In genomic region chr2:17573806-17574175, GRCh38 we compare ENCODE assay signal across 16 cellular contexts. TPM values are rescaled to one million over a fixed set of nuclear protein-coding genes. Genes with fewer than 3 reads are reported as not detected.
A peak's percentile ranks its signal among the peaks of the same experiment; 100 is the strongest.
DNase-seq lines count a peak whose midpoint lies in the region; ATAC-seq and TF ChIP-seq lines count a peak whose summit lies in the region.
"Had no signal": no experiment of that assay in that cellular context is flagged by ENCODE, and none has a peak within 500 bp of the region (broad histone marks: within the 10 kb centered on the region; RNA-seq: fewer than 3 reads in every experiment).

No MANE protein-coding gene starts in this region.

- H3K27ac ChIP-seq in GM23248, result no peak overlapping the region
- peak overlapping the region; percentile 17 to 91 (median 62) for H3K27ac ChIP-seq in esophagus squamous epithelium
- no peak overlapping the region for H3K27ac ChIP-seq in mesendoderm (ENCODE audit: low read depth, low read length)
- H3K27ac ChIP-seq: BLaER1 had no signal

- peak overlapping the region; percentile 36 for H2BK15ac ChIP-seq in mesendoderm (replicated peaks; ENCODE audit: low read depth)

- H2BK120ac ChIP-seq in mesendoderm (ENCODE audit: low read depth, low read length), result no peak overlapping the region

- H2AK5ac ChIP-seq in mesendoderm (ENCODE audit: low read length), result no peak overlapping the region

- H3K4me3 Mint-ChIP-seq in WTC11, result no peak overlapping the region
- H3K4me3 Mint-ChIP-seq: CD8-positive, alpha-beta memory T cell; HFFc6 had no signal

- TF ChIP-seq POLR2A in esophagus squamous epithelium (IDR thresholded peaks at IDR 0.05), result no peak

- peaks cover 20% of the 10 kb centered on the region for H3K36me3 Mint-ChIP-seq in WTC11
- H3K36me3 Mint-ChIP-seq: CD8-positive, alpha-beta memory T cell had no signal

- WGBS in GM23248 (ENCODE audit: low coverage in 1 of 2, low lambda C conversion rate in 2 of 2, missing lambda C conversion rate in 2 of 2), 2 experiments, result 57 to 60% methylated on average over 3 of the region's 3 CpGs
- 52 to 53% methylated on average over 3 of the region's 3 CpGs for WGBS in esophagus squamous epithelium, 2 donors
- WGBS in mesendoderm (ENCODE audit: extremely low coverage, insufficient coverage, low lambda C conversion rate), result no CpG with 5 or more reads among the region's 3 CpGs

- no peaks in the 10 kb centered on the region for H3K79me1 ChIP-seq in mesendoderm (ENCODE audit: low read length)

- H3K27ac Mint-ChIP-seq in WTC11, result peak overlapping the region; percentile 50
- H3K27ac Mint-ChIP-seq: CD8-positive, alpha-beta memory T cell; HFFc6 had no signal

- H2AFZ ChIP-seq in GM23248, result no peak overlapping the region

- H3K18ac ChIP-seq in mesendoderm (ENCODE audit: low read length), result no peak overlapping the region

- H3K56ac ChIP-seq in mesendoderm (ENCODE audit: low read length), result no peak overlapping the region

- H4K5ac ChIP-seq in mesendoderm (ENCODE audit: low read length), result no peak overlapping the region

- H3K4me1 ChIP-seq in GM23248 (ENCODE audit: insufficient read depth), result peaks cover 11% of the 10 kb centered on the region
- peaks cover 0 to 71% (median 21%) of the 10 kb centered on the region in 3 donors for H3K4me1 ChIP-seq in esophagus squamous epithelium
- H3K4me1 ChIP-seq in mesendoderm (ENCODE audit: control insufficient read depth, low read depth, low read length), result peaks cover 11% of the 10 kb centered on the region
- H3K4me1 ChIP-seq: BLaER1, Caco-2 had no signal

- no peak overlapping the region for H3K4ac ChIP-seq in mesendoderm (ENCODE audit: low read depth, low read length)

- no peaks in the 10 kb centered on the region for H4K20me1 ChIP-seq in GM23248 (ENCODE audit: insufficient read depth)
- H4K20me1 ChIP-seq: BLaER1 had no signal

- TF ChIP-seq CTCF in WTC11 (IDR thresholded peaks at IDR 0.05) (no peak), esophagus squamous epithelium (IDR thresholded peaks at IDR 0.05) (no peak)

- no peak for ATAC-seq in WTC11

- H2BK5ac ChIP-seq in mesendoderm (ENCODE audit: low read length), result no peak overlapping the region

- H3K79me2 ChIP-seq in GM23248 (ENCODE audit: insufficient read depth) (no peaks in the 10 kb centered on the region), mesendoderm (ENCODE audit: control insufficient read depth, insufficient read depth, low read length) (no peaks in the 10 kb centered on the region)

- H3K23ac ChIP-seq in mesendoderm (ENCODE audit: low read length), result no peak overlapping the region

- no peaks in the 10 kb centered on the region for H3K9me3 ChIP-seq in GM23248 (ENCODE audit: low read depth)
- no peaks in the 10 kb centered on the region for H3K9me3 ChIP-seq in esophagus squamous epithelium
- H3K9me3 ChIP-seq: BLaER1, Caco-2 had no signal

- H3K36me3 ChIP-seq in GM23248 (ENCODE audit: low read depth) (no peaks in the 10 kb centered on the region), esophagus squamous epithelium (no peaks in the 10 kb centered on the region), mesendoderm (ENCODE audit: control insufficient read depth, insufficient read depth, low read length) (no peaks in the 10 kb centered on the region)
- H3K36me3 ChIP-seq: BLaER1 had no signal

- peaks cover 8% of the 10 kb centered on the region; the same call in 1 of the 2 replicates for H3F3A ChIP-seq in GM23248 (ENCODE audit: insufficient read depth)

- no peak overlapping the region for H3K4me3 ChIP-seq in GM23248
- H3K4me3 ChIP-seq in esophagus squamous epithelium, result no peak overlapping the region
- H3K4me3 ChIP-seq in mesendoderm (ENCODE audit: low read length), result no peak overlapping the region
- H3K4me3 ChIP-seq: BLaER1 had no signal

- in situ Hi-C loops in GM23248 (cut with MboI), result no loop called here

- H3K9ac ChIP-seq in GM23248 (no peak overlapping the region), mesendoderm (ENCODE audit: low read length) (no peak overlapping the region)
- H3K9ac ChIP-seq: BLaER1 had no signal

- H3K4me2 ChIP-seq in GM23248 (ENCODE audit: unreplicated experiment) (no peak overlapping the region), mesendoderm (ENCODE audit: low read length) (no peak overlapping the region)
- H3K4me2 ChIP-seq: BLaER1 had no signal

- H3K4me1 Mint-ChIP-seq in WTC11, result peaks cover 58% of the 10 kb centered on the region
- H3K4me1 Mint-ChIP-seq: CD8-positive, alpha-beta memory T cell had no signal

- peaks cover 4% of the 10 kb centered on the region; the same call in 1 of the 2 replicates for H3K9me3 Mint-ChIP-seq in WTC11
- H3K9me3 Mint-ChIP-seq: CD8-positive, alpha-beta memory T cell had no signal

- no peaks in the 10 kb centered on the region for H3K9me2 ChIP-seq in GM23248 (ENCODE audit: insufficient read depth)

- DNase-seq in GM23248 (peak; percentile 6), WTC11 (ENCODE audit: low spot score) (no peak), esophagus squamous epithelium (lab: John Stamatoyannopoulos, UW) (no peak), mesendoderm (no peak), NCI-H1436 (lab: John Stamatoyannopoulos, UW) (no peak), NAMALWA (ENCODE audit: low spot score) (no peak)
- no peak for DNase-seq in activated CD4-positive, alpha-beta T cell treated with anti-CD3 and anti-CD28 coated beads, Interleukin-2, amount 50 U/mL, for 48 hours
- DNase-seq: 8988T; AML-193; Caco-2; CD8-positive, alpha-beta memory T cell; DND-41; GDM1; HFFc6 had no signal

- intact Hi-C loops in esophagus squamous epithelium (cut with DNase I), result no loop called here

- H3K27me3 Mint-ChIP-seq in WTC11 (ENCODE audit: low read depth), result no peaks in the 10 kb centered on the region

- POLR2A ChIA-PET in WTC11 (lab: Charles Lee), result no interaction called here

- CTCF ChIA-PET in WTC11 (lab: Charles Lee), result interaction anchor here (0.6 to 1.2 kb wide), 3 partner anchors 30 to 799 kb away, joined by 3 to 4 read pairs (median 3); no protein-coding TSS in a partner anchor

- H4K8ac ChIP-seq in mesendoderm (ENCODE audit: low read depth, low read length), result no peak overlapping the region

- H3K27me3 ChIP-seq in GM23248 (replicated peaks; ENCODE audit: insufficient read depth) (no peaks in the 10 kb centered on the region), esophagus squamous epithelium (no peaks in the 10 kb centered on the region), mesendoderm (ENCODE audit: insufficient read depth, low read length, poor library complexity) (no peaks in the 10 kb centered on the region)
- H3K27me3 ChIP-seq: BLaER1 had no signal

TF ChIP-seq in WTC11, 78 proteins besides CTCF, POLR2A, EP300 and RAD21 (continues in another document):
- no peak for TF ChIP-seq GTF2I (CRISPR knock-in tag; conservative IDR thresholded peaks at IDR 0.05)
- no peak for TF ChIP-seq OVOL2 (CRISPR knock-in tag; IDR thresholded peaks at IDR 0.05; ENCODE audit: borderline replicate concordance)
- no peak for TF ChIP-seq PRDM15 (CRISPR knock-in tag; IDR thresholded peaks at IDR 0.05)

RNA-seq across cellular contexts. Expression of gene VSNL1, which starts 33.3 kb away (rescaled TPM):
- 1.8 TPM in 1 of 2 replicates, not detected in the other for total RNA-seq in GM23248 (2014; rRNA removed; shearing (Covaris generic))
- polyA plus RNA-seq in GM23248 (2016; fragmentation: Nextera tagmentation; extraction: Ambion mirVana), result 0.70 and 0.72 TPM in 2 replicates
- total RNA-seq in WTC11 (2021), result 78.4 to 83.6 TPM (median 82.4 TPM) in 3 replicates
- 10 to 100 TPM; 39.1 to 88.3 (median 51.0) TPM for total RNA-seq in esophagus squamous epithelium
- polyA plus RNA-seq in mesendoderm (2013, experiment 1 of 2), result 63.8 TPM
- polyA plus RNA-seq in mesendoderm (2013, experiment 2 of 2), result 66.9 TPM
- total RNA-seq: CD8-positive, alpha-beta memory T cell; HFFc6; HT1080 had no signal
- polyA plus RNA-seq: CD8-positive, alpha-beta memory T cell had no signal

RNA-seq across cellular contexts. Expression of gene RAD51AP2, which starts 55.6 kb away (rescaled TPM):
- total RNA-seq in GM23248 (2014; rRNA removed; shearing (Covaris generic)), result not detected in 2 replicates
- not detected in 2 replicates for polyA plus RNA-seq in GM23248 (2016; fragmentation: Nextera tagmentation; extraction: Ambion mirVana)
- total RNA-seq in WTC11 (2021) (0.26 to 0.37 TPM (median 0.30 TPM) in 3 replicates), esophagus squamous epithelium (under 1 TPM; 0.04 to 0.53 (median 0.26) TPM)
- 0.07 TPM for polyA plus RNA-seq in mesendoderm (2013, experiment 1 of 2)
- polyA plus RNA-seq in mesendoderm (2013, experiment 2 of 2), result 0.07 TPM
- total RNA-seq: Caco-2; CD8-positive, alpha-beta memory T cell; HFFc6; HT1080 had no signal
- polyA plus RNA-seq: CD8-positive, alpha-beta memory T cell had no signal

Comparison
In these comparisons a context has a peak if more than half of its experiments do, and no peak if none do; other contexts are left out.
1. H3K27ac ChIP-seq: peak in esophagus squamous epithelium (4 of 4); none in GM23248 (single experiment) and mesendoderm (single experiment).
2. RNA of gene VSNL1, which starts 33.3 kb away (total RNA-seq): 78.4 to 83.6 TPM in WTC11 and 39.1 to 88.3 TPM in esophagus squamous epithelium; 1.8 TPM in GM23248; every median in the first group is over 10 times any median in the second.